In the genomic region with DNA sequence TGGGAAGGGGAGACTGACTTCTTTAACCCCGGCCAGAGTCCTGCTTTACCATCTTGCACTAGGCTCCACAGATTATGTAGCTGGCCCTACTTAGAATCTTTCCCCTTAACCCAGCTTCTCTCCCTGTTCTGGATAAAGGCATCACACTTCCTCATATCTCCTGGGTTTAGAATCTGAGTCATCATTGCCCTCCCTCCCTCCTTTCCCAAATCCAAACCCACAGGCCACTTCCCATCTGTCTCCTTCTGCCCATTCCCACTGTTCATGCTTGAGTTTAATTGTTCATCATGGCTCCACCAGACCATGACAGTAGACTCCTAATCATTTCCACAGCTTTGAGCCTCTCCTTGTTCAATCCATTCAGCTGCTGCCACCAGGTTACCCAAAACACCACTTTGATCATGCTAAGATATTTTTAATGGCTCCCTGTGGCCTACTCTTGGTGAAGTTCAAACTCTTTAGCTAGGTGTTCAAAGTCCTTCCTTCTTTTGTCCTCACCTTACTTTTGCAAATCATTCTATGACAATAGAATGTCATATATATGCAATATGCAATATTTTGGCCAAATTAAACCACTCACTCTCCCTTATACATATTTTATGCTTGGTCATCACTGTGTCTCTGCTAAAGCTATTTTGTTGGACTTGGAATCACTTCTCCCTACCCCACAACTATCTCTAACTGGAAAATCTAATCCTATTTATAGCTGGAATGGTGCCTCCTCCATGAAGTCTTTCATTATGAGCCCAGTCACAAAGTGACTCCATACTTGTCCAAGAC, we compare ENCODE assay signal across 18 cellular contexts. TPM values are rescaled to one million over a fixed set of nuclear protein-coding genes. Genes with fewer than 3 reads are reported as not detected.
DNase-seq lines count a peak whose midpoint lies in the region; ATAC-seq and TF ChIP-seq lines count a peak whose summit lies in the region.
"Had no signal": no experiment of that assay in that cellular context is flagged by ENCODE, and none has a peak within 500 bp of the region (broad histone marks: within the 10 kb centered on the region; RNA-seq: fewer than 3 reads in every experiment).

No MANE protein-coding gene starts in this region.

- peaks cover 22% of the 10 kb centered on the region for H3K27me3 Mint-ChIP-seq in activated T-cell treated with anti-CD3 and anti-CD28 coated beads, Interleukin-2, amount 50 U/mL, for 72 hours (ENCODE audit: low read depth)
- H3K27me3 Mint-ChIP-seq in Caco-2 (ENCODE audit: insufficient read depth, unreplicated experiment) = peaks cover 11% of the 10 kb centered on the region

- H3K4me3 ChIP-seq in WERI-Rb-1 (ENCODE audit: low read depth, low read length) (no peak overlapping the region), thyroid gland (replicated peaks in 1 of 3) (no peak overlapping the region), foreskin fibroblast (ENCODE audit: low read depth in 1 of 2, low read length in 2 of 2) (no peak overlapping the region), suprapubic skin (no peak overlapping the region), Caco-2 (ENCODE audit: low read depth, low read length) (no peak overlapping the region)

- no peaks in the 10 kb centered on the region for H3K36me3 Mint-ChIP-seq in activated T-cell treated with anti-CD3 and anti-CD28 coated beads, Interleukin-2, amount 50 U/mL, for 72 hours (ENCODE audit: insufficient read depth in 2 of 2)
- H3K36me3 Mint-ChIP-seq in Caco-2 (ENCODE audit: insufficient read depth, unreplicated experiment) = no peaks in the 10 kb centered on the region
- H3K36me3 Mint-ChIP-seq: activated CD8-positive, alpha-beta memory T cell treated with anti-CD3 and anti-CD28 coated beads, Interleukin-2, amount 10 ng/mL, durations not matched to agents 7 days and 5 days; mesothelial cell of epicardium had no signal

- TF ChIP-seq CTCF in WERI-Rb-1 (IDR thresholded peaks at IDR 0.05; ENCODE audit: low read depth, low read length) (no peak), thyroid gland (IDR thresholded peaks at IDR 0.05) (no peak), foreskin fibroblast (IDR thresholded peaks at IDR 0.05; ENCODE audit: low read depth, low read length) (no peak), suprapubic skin (IDR thresholded peaks at IDR 0.05) (no peak), Caco-2 (IDR thresholded peaks at IDR 0.05; ENCODE audit: insufficient read depth in 1 of 2, low read depth in 1 of 2, low read length in 1 of 2, severe bottlenecking in 1 of 2, unreplicated experiment in 1 of 2) (no peak)

- BruUV-seq in Caco-2 (replicated peaks; lab: Mats Ljungman, UMichigan) = no TSS peak

- H3K27ac ChIP-seq in WERI-Rb-1 (no peak overlapping the region), thyroid gland (peak overlapping the region; percentile 36 to 87 (median 76)), suprapubic skin (no peak overlapping the region)

- POLR2A ChIA-PET in Caco-2 (lab: Charles Lee) = no interaction called here

- H3K4me1 Mint-ChIP-seq in activated T-cell treated with anti-CD3 and anti-CD28 coated beads, Interleukin-2, amount 50 U/mL, for 72 hours (ENCODE audit: low read depth) = no peaks in the 10 kb centered on the region
- H3K4me1 Mint-ChIP-seq in Caco-2 (ENCODE audit: low read depth, unreplicated experiment) = no peaks in the 10 kb centered on the region
- H3K4me1 Mint-ChIP-seq: activated CD8-positive, alpha-beta memory T cell treated with anti-CD3 and anti-CD28 coated beads, Interleukin-2, amount 10 ng/mL, durations not matched to agents 7 days and 5 days; central memory CD8-positive, alpha-beta T cell; neural crest cell had no signal

- ATAC-seq in activated T-cell treated with anti-CD3 and anti-CD28 coated beads, Interleukin-2, amount 50 U/mL, for 72 hours (replicated peaks in 1 of 2) = no peak
- ATAC-seq: activated CD8-positive, alpha-beta memory T cell treated with anti-CD3 and anti-CD28 coated beads, Interleukin-2, amount 10 ng/mL, durations not matched to agents 7 days and 5 days; PC-3 had no signal

- H3K4me1 ChIP-seq in thyroid gland (peaks cover 12 to 37% of the 10 kb centered on the region in 2 donors), suprapubic skin (peaks cover 1% of the 10 kb centered on the region), Caco-2 (no peaks in the 10 kb centered on the region)

- H3K4me3 Mint-ChIP-seq in activated T-cell treated with anti-CD3 and anti-CD28 coated beads, Interleukin-2, amount 50 U/mL, for 72 hours = no peak overlapping the region
- no peak overlapping the region for H3K4me3 Mint-ChIP-seq in Caco-2 (ENCODE audit: unreplicated experiment)
- H3K4me3 Mint-ChIP-seq: activated CD8-positive, alpha-beta memory T cell treated with anti-CD3 and anti-CD28 coated beads, Interleukin-2, amount 10 ng/mL, durations not matched to agents 7 days and 5 days; central memory CD8-positive, alpha-beta T cell; mesothelial cell of epicardium; neural crest cell; stimulated activated naive CD8-positive, alpha-beta T cell treated with anti-CD3 and anti-CD28 coated beads, Interleukin-15, Interleukin-2, amounts not matched to agents 100 ng/mL and 50 ng/mL, for 24 hours had no signal

- H3K27ac Mint-ChIP-seq in activated T-cell treated with anti-CD3 and anti-CD28 coated beads, Interleukin-2, amount 50 U/mL, for 72 hours = peak overlapping the region; percentile 15
- no peak overlapping the region for H3K27ac Mint-ChIP-seq in Caco-2 (ENCODE audit: unreplicated experiment)
- H3K27ac Mint-ChIP-seq: activated CD8-positive, alpha-beta memory T cell treated with anti-CD3 and anti-CD28 coated beads, Interleukin-2, amount 10 ng/mL, durations not matched to agents 7 days and 5 days; mesothelial cell of epicardium; stimulated activated naive CD8-positive, alpha-beta T cell treated with anti-CD3 and anti-CD28 coated beads, Interleukin-15, Interleukin-2, amounts not matched to agents 100 ng/mL and 50 ng/mL, for 24 hours had no signal

- TF ChIP-seq POLR2A in thyroid gland (IDR thresholded peaks at IDR 0.05) (no peak), suprapubic skin (IDR thresholded peaks at IDR 0.05) (no peak)

- H3K36me3 ChIP-seq in WERI-Rb-1 (no peaks in the 10 kb centered on the region), thyroid gland (no peaks in the 10 kb centered on the region), suprapubic skin (no peaks in the 10 kb centered on the region), Caco-2 (ENCODE audit: control insufficient read depth, insufficient read depth, low read length) (no peaks in the 10 kb centered on the region)

- no peaks in the 10 kb centered on the region for H3K27me3 ChIP-seq in WERI-Rb-1 (ENCODE audit: insufficient read depth, low read depth, severe bottlenecking)
- H3K27me3 ChIP-seq in thyroid gland = no peaks in the 10 kb centered on the region
- peaks cover 16% of the 10 kb centered on the region for H3K27me3 ChIP-seq in suprapubic skin
- no peaks in the 10 kb centered on the region for H3K27me3 ChIP-seq in Caco-2 (replicated peaks; ENCODE audit: control insufficient read depth, insufficient read depth, low read length)

- 94% methylated on average over 1 of the region's 1 CpG for WGBS in thyroid gland, 2 donors
- 100% methylated on average over 1 of the region's 1 CpG for WGBS in suprapubic skin

- no peaks in the 10 kb centered on the region for H3K9me3 Mint-ChIP-seq in activated T-cell treated with anti-CD3 and anti-CD28 coated beads, Interleukin-2, amount 50 U/mL, for 72 hours
- H3K9me3 Mint-ChIP-seq in Caco-2 (ENCODE audit: unreplicated experiment) = no peaks in the 10 kb centered on the region
- H3K9me3 Mint-ChIP-seq: central memory CD8-positive, alpha-beta T cell; mesothelial cell of epicardium; neural crest cell; stimulated activated naive CD8-positive, alpha-beta T cell treated with anti-CD3 and anti-CD28 coated beads, Interleukin-15, Interleukin-2, amounts not matched to agents 100 ng/mL and 50 ng/mL, for 24 hours had no signal

- no peak for TF ChIP-seq EP300 in suprapubic skin (IDR thresholded peaks at IDR 0.05)

- no peak for DNase-seq in activated T-cell treated with anti-CD3 and anti-CD28 coated beads, Interleukin-2, amount 50 U/mL, for 72 hours
- DNase-seq in activated T-cell treated with anti-CD3 and anti-CD28 coated beads, Interleukin-2, amount 50 U/mL, for 1 hour = no peak
- DNase-seq in LHCN-M2 (ENCODE audit: low read depth) (peak; percentile 27), WERI-Rb-1 (peak; percentile 21), thyroid gland (no peak), foreskin fibroblast (no peak), suprapubic skin (ENCODE audit: low spot score in 2 of 2) (no peak), Caco-2 (no peak)
- DNase-seq: activated CD4-positive, alpha-beta T cell treated with anti-CD3 and anti-CD28 coated beads for 1 hour; activated CD8-positive, alpha-beta memory T cell treated with anti-CD3 and anti-CD28 coated beads, Interleukin-2, amount 10 ng/mL, durations not matched to agents 7 days and 5 days; activated gamma-delta T cell; amygdala; effector memory CD4-positive, alpha-beta T cell; PC-3 had no signal

- H3K9me3 ChIP-seq in WERI-Rb-1 (ENCODE audit: severe bottlenecking) (no peaks in the 10 kb centered on the region), thyroid gland (no peaks in the 10 kb centered on the region), suprapubic skin (no peaks in the 10 kb centered on the region), Caco-2 (no peaks in the 10 kb centered on the region)

- intact Hi-C loops in thyroid gland (cut with DNase I) (no loop called here), Caco-2 (cut with micrococcal nuclease; ENCODE audit: unreplicated experiment) (loop anchor here (10.0 kb wide), 1 partner anchor 272 kb away; no protein-coding TSS in a partner anchor)

- CTCF ChIA-PET in Caco-2 (lab: Charles Lee) = interaction anchor here (0.5 kb wide), 1 partner anchor 402 kb away, joined by 4 read pairs; no protein-coding TSS in a partner anchor

RNA-seq across cellular contexts. Expression of a gene that starts 5.5 kb away (rescaled TPM):
- not detected for total RNA-seq in activated T-cell treated with anti-CD3 and anti-CD28 coated beads, Interleukin-2, amount 50 U/mL, for 72 hours
- total RNA-seq in LHCN-M2 (2014; rRNA removed) (not detected in 2 replicates), thyroid gland (1 to 10 TPM; 2.2 to 4.0 (median 3.0) TPM), suprapubic skin (1 to 10 TPM in 1 of 4 donors, under 1 TPM in 3; 0.08 to 1.0 (median 0.36) TPM), Caco-2 (2022) (0.21 and 0.25 TPM in 2 replicates)
- 0.19 TPM for polyA plus RNA-seq in LHCN-M2 (2012)
- total RNA-seq: activated CD8-positive, alpha-beta memory T cell treated with anti-CD3 and anti-CD28 coated beads, Interleukin-2, amount 10 ng/mL, durations not matched to agents 7 days and 5 days had no signal

RNA-seq across cellular contexts. Expression of a gene that starts 45.2 kb away (rescaled TPM):
- 10 to 100 TPM; 10.5 to 10.8 TPM for total RNA-seq in activated T-cell treated with anti-CD3 and anti-CD28 coated beads, Interleukin-2, amount 50 U/mL, for 72 hours
- total RNA-seq in LHCN-M2 (2014; rRNA removed) = 20.3 and 22.0 TPM in 2 replicates
- 9.0 TPM for polyA plus RNA-seq in LHCN-M2 (2012)
- 10 to 100 TPM; 18.0 to 25.3 (median 22.5) TPM for total RNA-seq in thyroid gland
- 10 to 100 TPM in 2 of 4 donors, 1 to 10 TPM in 2; 7.0 to 11.7 (median 10.5) TPM for total RNA-seq in suprapubic skin
- total RNA-seq in Caco-2 (2022) = 13.4 and 13.6 TPM in 2 replicates

Comparison
In these comparisons a context has a peak if more than half of its experiments do, and no peak if none do; other contexts are left out.
1. DNase-seq: peak in LHCN-M2 (single experiment) and WERI-Rb-1 (single experiment); none in activated T-cell treated with anti-CD3 and anti-CD28 coated beads, Interleukin-2, amount 50 U/mL, for 72 hours (0 of 2), activated T-cell treated with anti-CD3 and anti-CD28 coated beads, Interleukin-2, amount 50 U/mL, for 1 hour (single experiment), thyroid gland (0 of 2), foreskin fibroblast (0 of 2), suprapubic skin (0 of 2) and Caco-2 (0 of 2).
2. H3K27ac ChIP-seq: peak in thyroid gland (3 of 3); none in WERI-Rb-1 (single experiment) and suprapubic skin (single experiment).